Comparison of ENCODE assay signal across 2 cellular contexts in the genomic region with DNA sequence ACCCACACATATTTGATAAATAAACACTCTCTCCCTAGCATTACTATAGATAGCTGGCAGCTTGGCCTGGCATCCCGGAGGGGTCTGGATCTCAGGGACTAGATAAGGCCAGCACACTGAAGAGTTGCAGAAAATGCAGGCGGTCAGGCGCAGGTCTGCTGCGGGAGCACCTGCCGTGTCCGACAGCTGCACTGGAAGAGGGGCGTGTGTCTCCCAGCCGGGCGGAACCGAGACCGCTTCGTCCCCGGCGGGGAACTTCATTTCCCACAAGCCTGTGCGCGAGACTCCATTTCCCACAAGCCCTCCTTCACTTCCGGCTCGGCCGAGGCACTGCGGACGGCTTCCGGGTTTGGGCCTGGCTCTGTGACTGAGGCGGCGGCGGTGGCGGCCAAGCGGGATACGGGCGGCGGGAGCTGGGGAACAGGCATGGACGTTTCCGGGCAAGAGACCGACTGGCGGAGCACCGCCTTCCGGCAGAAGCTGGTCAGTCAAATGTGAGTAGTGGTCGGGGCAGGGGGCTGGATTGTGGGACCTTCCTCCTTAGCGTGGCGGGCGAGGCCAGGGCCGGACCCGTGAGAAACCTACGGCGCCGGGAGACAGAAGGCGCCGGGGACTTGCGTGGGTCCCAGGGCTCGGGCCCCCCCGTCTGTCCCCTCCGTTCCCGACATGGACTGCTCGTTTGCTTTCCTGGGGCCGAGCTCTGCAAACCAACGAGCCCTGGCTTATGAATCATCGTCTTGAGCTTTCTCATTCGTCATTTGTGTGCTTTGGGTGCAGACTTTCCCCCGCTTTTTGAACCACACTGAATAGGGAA.
TF ChIP-seq lines count a peak whose summit lies in the region.

A gene with protein sequence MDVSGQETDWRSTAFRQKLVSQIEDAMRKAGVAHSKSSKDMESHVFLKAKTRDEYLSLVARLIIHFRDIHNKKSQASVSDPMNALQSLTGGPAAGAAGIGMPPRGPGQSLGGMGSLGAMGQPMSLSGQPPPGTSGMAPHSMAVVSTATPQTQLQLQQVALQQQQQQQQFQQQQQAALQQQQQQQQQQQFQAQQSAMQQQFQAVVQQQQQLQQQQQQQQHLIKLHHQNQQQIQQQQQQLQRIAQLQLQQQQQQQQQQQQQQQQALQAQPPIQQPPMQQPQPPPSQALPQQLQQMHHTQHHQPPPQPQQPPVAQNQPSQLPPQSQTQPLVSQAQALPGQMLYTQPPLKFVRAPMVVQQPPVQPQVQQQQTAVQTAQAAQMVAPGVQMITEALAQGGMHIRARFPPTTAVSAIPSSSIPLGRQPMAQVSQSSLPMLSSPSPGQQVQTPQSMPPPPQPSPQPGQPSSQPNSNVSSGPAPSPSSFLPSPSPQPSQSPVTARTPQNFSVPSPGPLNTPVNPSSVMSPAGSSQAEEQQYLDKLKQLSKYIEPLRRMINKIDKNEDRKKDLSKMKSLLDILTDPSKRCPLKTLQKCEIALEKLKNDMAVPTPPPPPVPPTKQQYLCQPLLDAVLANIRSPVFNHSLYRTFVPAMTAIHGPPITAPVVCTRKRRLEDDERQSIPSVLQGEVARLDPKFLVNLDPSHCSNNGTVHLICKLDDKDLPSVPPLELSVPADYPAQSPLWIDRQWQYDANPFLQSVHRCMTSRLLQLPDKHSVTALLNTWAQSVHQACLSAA (plus strand): TSS at position 358 of the 814 bp plus-strand sequence. CDS start 69 bp downstream, at position 427.

TF ChIP-seq in HCT116, 20 proteins besides CTCF, POLR2A, EP300 and RAD21 (continued from another document):
- TF ChIP-seq POLR2AphosphoS5 (IDR thresholded peaks at IDR 0.05; ENCODE audit: low read depth, low read length) (peak; percentile 84), EZH2phosphoT487 (IDR thresholded peaks at IDR 0.05; ENCODE audit: borderline replicate concordance) (no peak), FOSL1 (IDR thresholded peaks at IDR 0.05; ENCODE audit: low read depth) (no peak), EGR1 (IDR thresholded peaks at IDR 0.05; ENCODE audit: low read depth) (no peak), TCF7L2 (IDR thresholded peaks at IDR 0.05; ENCODE audit: borderline replicate concordance, extremely low read depth, insufficient read depth, insufficient read length) (no peak), CBX3 (IDR thresholded peaks at IDR 0.05; ENCODE audit: low read depth) (peak; percentile 59; the same call in 1 of the 2 replicates), SP1 (IDR thresholded peaks at IDR 0.05; ENCODE audit: low read depth) (no peak), SRF (IDR thresholded peaks at IDR 0.05; ENCODE audit: low read depth) (no peak; the same call in 1 of the 2 replicates), ELF1 (IDR thresholded peaks at IDR 0.05; ENCODE audit: borderline replicate concordance, low read depth) (peak; percentile 96), CEBPB (IDR thresholded peaks at IDR 0.05; ENCODE audit: low read depth) (no peak), JUND (IDR thresholded peaks at IDR 0.05) (no peak), SIN3A (IDR thresholded peaks at IDR 0.05; ENCODE audit: low read depth) (peak; percentile 75), ZFX (IDR thresholded peaks at IDR 0.05) (peak; percentile 99)
- TF ChIP-seq, protein P1, sequence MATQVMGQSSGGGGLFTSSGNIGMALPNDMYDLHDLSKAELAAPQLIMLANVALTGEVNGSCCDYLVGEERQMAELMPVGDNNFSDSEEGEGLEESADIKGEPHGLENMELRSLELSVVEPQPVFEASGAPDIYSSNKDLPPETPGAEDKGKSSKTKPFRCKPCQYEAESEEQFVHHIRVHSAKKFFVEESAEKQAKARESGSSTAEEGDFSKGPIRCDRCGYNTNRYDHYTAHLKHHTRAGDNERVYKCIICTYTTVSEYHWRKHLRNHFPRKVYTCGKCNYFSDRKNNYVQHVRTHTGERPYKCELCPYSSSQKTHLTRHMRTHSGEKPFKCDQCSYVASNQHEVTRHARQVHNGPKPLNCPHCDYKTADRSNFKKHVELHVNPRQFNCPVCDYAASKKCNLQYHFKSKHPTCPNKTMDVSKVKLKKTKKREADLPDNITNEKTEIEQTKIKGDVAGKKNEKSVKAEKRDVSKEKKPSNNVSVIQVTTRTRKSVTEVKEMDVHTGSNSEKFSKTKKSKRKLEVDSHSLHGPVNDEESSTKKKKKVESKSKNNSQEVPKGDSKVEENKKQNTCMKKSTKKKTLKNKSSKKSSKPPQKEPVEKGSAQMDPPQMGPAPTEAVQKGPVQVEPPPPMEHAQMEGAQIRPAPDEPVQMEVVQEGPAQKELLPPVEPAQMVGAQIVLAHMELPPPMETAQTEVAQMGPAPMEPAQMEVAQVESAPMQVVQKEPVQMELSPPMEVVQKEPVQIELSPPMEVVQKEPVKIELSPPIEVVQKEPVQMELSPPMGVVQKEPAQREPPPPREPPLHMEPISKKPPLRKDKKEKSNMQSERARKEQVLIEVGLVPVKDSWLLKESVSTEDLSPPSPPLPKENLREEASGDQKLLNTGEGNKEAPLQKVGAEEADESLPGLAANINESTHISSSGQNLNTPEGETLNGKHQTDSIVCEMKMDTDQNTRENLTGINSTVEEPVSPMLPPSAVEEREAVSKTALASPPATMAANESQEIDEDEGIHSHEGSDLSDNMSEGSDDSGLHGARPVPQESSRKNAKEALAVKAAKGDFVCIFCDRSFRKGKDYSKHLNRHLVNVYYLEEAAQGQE (IDR thresholded peaks at IDR 0.05; ENCODE audit: low read depth), result no peak
- TF ChIP-seq, protein P2, sequence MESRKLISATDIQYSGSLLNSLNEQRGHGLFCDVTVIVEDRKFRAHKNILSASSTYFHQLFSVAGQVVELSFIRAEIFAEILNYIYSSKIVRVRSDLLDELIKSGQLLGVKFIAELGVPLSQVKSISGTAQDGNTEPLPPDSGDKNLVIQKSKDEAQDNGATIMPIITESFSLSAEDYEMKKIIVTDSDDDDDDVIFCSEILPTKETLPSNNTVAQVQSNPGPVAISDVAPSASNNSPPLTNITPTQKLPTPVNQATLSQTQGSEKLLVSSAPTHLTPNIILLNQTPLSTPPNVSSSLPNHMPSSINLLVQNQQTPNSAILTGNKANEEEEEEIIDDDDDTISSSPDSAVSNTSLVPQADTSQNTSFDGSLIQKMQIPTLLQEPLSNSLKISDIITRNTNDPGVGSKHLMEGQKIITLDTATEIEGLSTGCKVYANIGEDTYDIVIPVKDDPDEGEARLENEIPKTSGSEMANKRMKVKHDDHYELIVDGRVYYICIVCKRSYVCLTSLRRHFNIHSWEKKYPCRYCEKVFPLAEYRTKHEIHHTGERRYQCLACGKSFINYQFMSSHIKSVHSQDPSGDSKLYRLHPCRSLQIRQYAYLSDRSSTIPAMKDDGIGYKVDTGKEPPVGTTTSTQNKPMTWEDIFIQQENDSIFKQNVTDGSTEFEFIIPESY (IDR thresholded peaks at IDR 0.05; ENCODE audit: extremely low read depth, insufficient replicate concordance, low read length), result no peak
- TF ChIP-seq, protein P3, sequence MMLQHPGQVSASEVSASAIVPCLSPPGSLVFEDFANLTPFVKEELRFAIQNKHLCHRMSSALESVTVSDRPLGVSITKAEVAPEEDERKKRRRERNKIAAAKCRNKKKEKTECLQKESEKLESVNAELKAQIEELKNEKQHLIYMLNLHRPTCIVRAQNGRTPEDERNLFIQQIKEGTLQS (IDR thresholded peaks at IDR 0.05), result no peak
- TF ChIP-seq, protein P4, sequence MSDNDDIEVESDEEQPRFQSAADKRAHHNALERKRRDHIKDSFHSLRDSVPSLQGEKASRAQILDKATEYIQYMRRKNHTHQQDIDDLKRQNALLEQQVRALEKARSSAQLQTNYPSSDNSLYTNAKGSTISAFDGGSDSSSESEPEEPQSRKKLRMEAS (IDR thresholded peaks at IDR 0.05), result peak; percentile 59; the same call in 1 of the 2 replicates

TF ChIP-seq in SK-N-SH treated with all-trans-retinoic acid at 6 μM for 48 hours, 23 proteins besides CTCF, POLR2A, EP300 and RAD21 (continued from another document):
- TF ChIP-seq, protein P5, sequence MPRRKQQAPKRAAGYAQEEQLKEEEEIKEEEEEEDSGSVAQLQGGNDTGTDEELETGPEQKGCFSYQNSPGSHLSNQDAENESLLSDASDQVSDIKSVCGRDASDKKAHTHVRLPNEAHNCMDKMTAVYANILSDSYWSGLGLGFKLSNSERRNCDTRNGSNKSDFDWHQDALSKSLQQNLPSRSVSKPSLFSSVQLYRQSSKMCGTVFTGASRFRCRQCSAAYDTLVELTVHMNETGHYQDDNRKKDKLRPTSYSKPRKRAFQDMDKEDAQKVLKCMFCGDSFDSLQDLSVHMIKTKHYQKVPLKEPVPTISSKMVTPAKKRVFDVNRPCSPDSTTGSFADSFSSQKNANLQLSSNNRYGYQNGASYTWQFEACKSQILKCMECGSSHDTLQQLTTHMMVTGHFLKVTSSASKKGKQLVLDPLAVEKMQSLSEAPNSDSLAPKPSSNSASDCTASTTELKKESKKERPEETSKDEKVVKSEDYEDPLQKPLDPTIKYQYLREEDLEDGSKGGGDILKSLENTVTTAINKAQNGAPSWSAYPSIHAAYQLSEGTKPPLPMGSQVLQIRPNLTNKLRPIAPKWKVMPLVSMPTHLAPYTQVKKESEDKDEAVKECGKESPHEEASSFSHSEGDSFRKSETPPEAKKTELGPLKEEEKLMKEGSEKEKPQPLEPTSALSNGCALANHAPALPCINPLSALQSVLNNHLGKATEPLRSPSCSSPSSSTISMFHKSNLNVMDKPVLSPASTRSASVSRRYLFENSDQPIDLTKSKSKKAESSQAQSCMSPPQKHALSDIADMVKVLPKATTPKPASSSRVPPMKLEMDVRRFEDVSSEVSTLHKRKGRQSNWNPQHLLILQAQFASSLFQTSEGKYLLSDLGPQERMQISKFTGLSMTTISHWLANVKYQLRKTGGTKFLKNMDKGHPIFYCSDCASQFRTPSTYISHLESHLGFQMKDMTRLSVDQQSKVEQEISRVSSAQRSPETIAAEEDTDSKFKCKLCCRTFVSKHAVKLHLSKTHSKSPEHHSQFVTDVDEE (CRISPR knock-in tag; IDR thresholded peaks at IDR 0.05), result peak; percentile 75
- TF ChIP-seq, protein P6, sequence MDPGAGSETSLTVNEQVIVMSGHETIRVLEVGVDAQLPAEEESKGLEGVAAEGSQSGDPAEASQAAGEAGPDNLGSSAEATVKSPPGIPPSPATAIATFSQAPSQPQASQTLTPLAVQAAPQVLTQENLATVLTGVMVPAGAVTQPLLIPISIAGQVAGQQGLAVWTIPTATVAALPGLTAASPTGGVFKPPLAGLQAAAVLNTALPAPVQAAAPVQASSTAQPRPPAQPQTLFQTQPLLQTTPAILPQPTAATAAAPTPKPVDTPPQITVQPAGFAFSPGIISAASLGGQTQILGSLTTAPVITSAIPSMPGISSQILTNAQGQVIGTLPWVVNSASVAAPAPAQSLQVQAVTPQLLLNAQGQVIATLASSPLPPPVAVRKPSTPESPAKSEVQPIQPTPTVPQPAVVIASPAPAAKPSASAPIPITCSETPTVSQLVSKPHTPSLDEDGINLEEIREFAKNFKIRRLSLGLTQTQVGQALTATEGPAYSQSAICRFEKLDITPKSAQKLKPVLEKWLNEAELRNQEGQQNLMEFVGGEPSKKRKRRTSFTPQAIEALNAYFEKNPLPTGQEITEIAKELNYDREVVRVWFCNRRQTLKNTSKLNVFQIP (CRISPR knock-in tag; IDR thresholded peaks at IDR 0.05; ENCODE audit: borderline replicate concordance, low read depth), result no peak
- no peak for TF ChIP-seq TCF4 (CRISPR knock-in tag; IDR thresholded peaks at IDR 0.05; ENCODE audit: borderline replicate concordance)
- TF ChIP-seq, protein P7, sequence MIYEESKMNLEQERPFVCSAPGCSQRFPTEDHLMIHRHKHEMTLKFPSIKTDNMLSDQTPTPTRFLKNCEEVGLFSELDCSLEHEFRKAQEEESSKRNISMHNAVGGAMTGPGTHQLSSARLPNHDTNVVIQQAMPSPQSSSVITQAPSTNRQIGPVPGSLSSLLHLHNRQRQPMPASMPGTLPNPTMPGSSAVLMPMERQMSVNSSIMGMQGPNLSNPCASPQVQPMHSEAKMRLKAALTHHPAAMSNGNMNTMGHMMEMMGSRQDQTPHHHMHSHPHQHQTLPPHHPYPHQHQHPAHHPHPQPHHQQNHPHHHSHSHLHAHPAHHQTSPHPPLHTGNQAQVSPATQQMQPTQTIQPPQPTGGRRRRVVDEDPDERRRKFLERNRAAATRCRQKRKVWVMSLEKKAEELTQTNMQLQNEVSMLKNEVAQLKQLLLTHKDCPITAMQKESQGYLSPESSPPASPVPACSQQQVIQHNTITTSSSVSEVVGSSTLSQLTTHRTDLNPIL (CRISPR knock-in tag; IDR thresholded peaks at IDR 0.05; ENCODE audit: low read depth), result no peak
- TF ChIP-seq SNAI2 (CRISPR knock-in tag; IDR thresholded peaks at IDR 0.05), result peak; percentile 70; the same call in 1 of the 2 replicates
TF ChIP-seq in SK-N-SH treated with all-trans-retinoic acid at 6 μM for 48 hours: peak in this region for 3.
